Comparison of ENCODE assay signal across 21 cellular contexts in the genomic region with DNA sequence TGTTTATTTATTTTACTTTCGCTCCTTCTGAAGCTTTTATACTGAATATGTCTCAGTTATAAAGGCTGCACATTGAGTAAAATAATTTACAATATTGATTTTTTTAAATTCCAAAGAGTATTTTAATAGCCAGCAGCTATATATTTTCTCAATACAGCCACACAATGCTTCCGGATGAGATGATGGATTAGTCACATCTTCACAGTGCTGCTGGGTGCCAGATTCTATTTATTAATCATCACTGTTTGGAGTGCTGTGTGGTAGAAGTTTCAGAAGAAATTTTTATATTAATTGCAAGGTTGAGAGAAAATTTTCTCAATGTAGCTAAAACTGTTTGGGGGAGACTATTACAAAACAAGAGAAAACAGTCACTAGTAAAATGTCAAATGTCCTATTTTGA.
"Had no signal": no experiment of that assay in that cellular context is flagged by ENCODE, and none has a peak within 500 bp of the region (broad histone marks: within the 10 kb centered on the region; RNA-seq: fewer than 3 reads in every experiment).

No MANE protein-coding gene starts in this region.

- H3K27ac ChIP-seq: body of pancreas, coronary artery, upper lobe of right lung, VCaP had no signal

- H3K9me3 ChIP-seq: body of pancreas, upper lobe of right lung had no signal

- H3K27ac Mint-ChIP-seq: activated CD4-positive, alpha-beta memory T cell treated with anti-CD3 and anti-CD28 coated beads, Interleukin-2, amount 10 ng/mL, durations not matched to agents 7 days and 5 days; activated CD4-positive, alpha-beta T cell treated with anti-CD3 and anti-CD28 coated beads for 36 hours; activated CD8-positive, alpha-beta memory T cell treated with anti-CD3 and anti-CD28 coated beads, Interleukin-2, amount 10 ng/mL, durations not matched to agents 7 days and 5 days; activated naive CD8-positive, alpha-beta T cell; mesothelial cell of epicardium; nephron had no signal

- DNase-seq: activated CD4-positive, alpha-beta memory T cell treated with anti-CD3 and anti-CD28 coated beads, Interleukin-2, amount 10 ng/mL, durations not matched to agents 7 days and 5 days; activated CD4-positive, alpha-beta T cell treated with anti-CD3 and anti-CD28 coated beads for 36 hours; activated CD8-positive, alpha-beta memory T cell treated with anti-CD3 and anti-CD28 coated beads, Interleukin-2, amount 10 ng/mL, durations not matched to agents 7 days and 5 days; body of pancreas; hypothalamus; nucleus accumbens; posterior cingulate gyrus; stimulated activated naive CD4-positive, alpha-beta T cell; SW 1271; T-helper 2 cell; upper lobe of right lung had no signal

- H3K36me3 Mint-ChIP-seq: activated CD8-positive, alpha-beta memory T cell treated with anti-CD3 and anti-CD28 coated beads, Interleukin-2, amount 10 ng/mL, durations not matched to agents 7 days and 5 days; activated naive CD8-positive, alpha-beta T cell; mesothelial cell of epicardium had no signal

- ATAC-seq: activated CD4-positive, alpha-beta T cell treated with anti-CD3 and anti-CD28 coated beads for 36 hours; activated CD8-positive, alpha-beta memory T cell treated with anti-CD3 and anti-CD28 coated beads, Interleukin-2, amount 10 ng/mL, durations not matched to agents 7 days and 5 days; body of pancreas; esophagus mucosa; left lobe of liver; upper lobe of right lung had no signal

- H3K36me3 ChIP-seq: upper lobe of right lung had no signal

- H3K27me3 Mint-ChIP-seq: activated CD4-positive, alpha-beta memory T cell treated with anti-CD3 and anti-CD28 coated beads, Interleukin-2, amount 10 ng/mL, durations not matched to agents 7 days and 5 days; activated CD4-positive, alpha-beta T cell treated with anti-CD3 and anti-CD28 coated beads for 36 hours; activated CD8-positive, alpha-beta memory T cell treated with anti-CD3 and anti-CD28 coated beads, Interleukin-2, amount 10 ng/mL, durations not matched to agents 7 days and 5 days; activated naive CD8-positive, alpha-beta T cell; central memory CD8-positive, alpha-beta T cell had no signal

- H3K4me3 ChIP-seq: body of pancreas, coronary artery, lung, upper lobe of right lung had no signal

- FAIRE-seq: keratinocyte had no signal

- H3K4me3 Mint-ChIP-seq: activated CD4-positive, alpha-beta memory T cell treated with anti-CD3 and anti-CD28 coated beads, Interleukin-2, amount 10 ng/mL, durations not matched to agents 7 days and 5 days; activated CD4-positive, alpha-beta T cell treated with anti-CD3 and anti-CD28 coated beads for 36 hours; activated CD8-positive, alpha-beta memory T cell treated with anti-CD3 and anti-CD28 coated beads, Interleukin-2, amount 10 ng/mL, durations not matched to agents 7 days and 5 days; activated naive CD8-positive, alpha-beta T cell; central memory CD8-positive, alpha-beta T cell; mesothelial cell of epicardium; nephron had no signal

- H3K4me1 ChIP-seq: body of pancreas, upper lobe of right lung had no signal

- H3K4me1 Mint-ChIP-seq: activated CD4-positive, alpha-beta memory T cell treated with anti-CD3 and anti-CD28 coated beads, Interleukin-2, amount 10 ng/mL, durations not matched to agents 7 days and 5 days; activated CD4-positive, alpha-beta T cell treated with anti-CD3 and anti-CD28 coated beads for 36 hours; activated CD8-positive, alpha-beta memory T cell treated with anti-CD3 and anti-CD28 coated beads, Interleukin-2, amount 10 ng/mL, durations not matched to agents 7 days and 5 days; central memory CD8-positive, alpha-beta T cell; mesothelial cell of epicardium; nephron had no signal

- H3K27me3 ChIP-seq: body of pancreas, upper lobe of right lung had no signal
